18 cellular contexts compared by ENCODE assay signal in genomic region chr10:124049484-124049883, GRCh38. TPM values are rescaled to one million over a fixed set of nuclear protein-coding genes. Genes with fewer than 3 reads are reported as not detected.
DNase-seq lines count a peak whose midpoint lies in the region; ATAC-seq and TF ChIP-seq lines count a peak whose summit lies in the region.
"Had no signal": no experiment of that assay in that cellular context is flagged by ENCODE, and none has a peak within 500 bp of the region (broad histone marks: within the 10 kb centered on the region; RNA-seq: fewer than 3 reads in every experiment).

No MANE protein-coding gene starts in this region.

- H2BK5ac ChIP-seq in mesendoderm (ENCODE audit: low read length), result no peak overlapping the region

- no CpG with 5 or more reads among the region's 5 CpGs for WGBS in mesendoderm (ENCODE audit: extremely low coverage, insufficient coverage, low lambda C conversion rate)

- H2AK5ac ChIP-seq in mesendoderm (ENCODE audit: low read length), result no peak overlapping the region

- intact Hi-C loops in Caco-2 (cut with micrococcal nuclease; ENCODE audit: unreplicated experiment) (loop anchor here (2.0 kb wide), 1 partner anchor 43 kb away; the partner anchor contains the start of gene CHST15), Calu3 (cut with micrococcal nuclease; ENCODE audit: unreplicated experiment) (no loop called here)
- intact Hi-C loops in activated CD4-positive, alpha-beta T cell treated with anti-CD3 and anti-CD28 coated beads for 36 hours (cut with DNase I, micrococcal nuclease), result no loop called here

- H3K36me3 ChIP-seq in Caco-2 (ENCODE audit: control insufficient read depth, insufficient read depth, low read length) (no peaks in the 10 kb centered on the region; the same call in 1 of the 2 replicates), MG63 (no peaks in the 10 kb centered on the region), mesendoderm (ENCODE audit: control insufficient read depth, insufficient read depth, low read length) (no peaks in the 10 kb centered on the region), SJCRH30 (no peaks in the 10 kb centered on the region)

- CTCF ChIA-PET in Caco-2 (lab: Charles Lee), result interaction anchor here (0.6 to 1.3 kb wide), 3 partner anchors 43 to 340 kb away, joined by 3 to 6 read pairs (median 4); partner anchors contain the start of gene CHST15
- CTCF ChIA-PET in Calu3 (lab: Charles Lee), result no interaction called here
- CTCF ChIA-PET in activated CD4-positive, alpha-beta T cell treated with anti-CD3 and anti-CD28 coated beads for 36 hours (lab: Charles Lee), result interaction anchor here (1.4 kb wide), 1 partner anchor 55 kb away, joined by 3 read pairs; no protein-coding TSS in a partner anchor

- no peak overlapping the region for H3K56ac ChIP-seq in mesendoderm (ENCODE audit: low read length)

- no TSS peak for BruUV-seq in Caco-2 (replicated peaks; lab: Mats Ljungman, UMichigan)
- no TSS peak for BruUV-seq in Calu3 (replicated peaks; lab: Mats Ljungman, UMichigan)

- no peak overlapping the region for H3K27ac ChIP-seq in mesendoderm (ENCODE audit: low read depth, low read length)
- H3K27ac ChIP-seq in SJCRH30, result no peak overlapping the region

- peaks cover 4% of the 10 kb centered on the region for H3K79me1 ChIP-seq in mesendoderm (ENCODE audit: low read length)

- no peak for ATAC-seq in activated CD4-positive, alpha-beta T cell treated with anti-CD3 and anti-CD28 coated beads for 36 hours

- H3K9me3 Mint-ChIP-seq in Caco-2 (ENCODE audit: unreplicated experiment), result no peaks in the 10 kb centered on the region
- no peaks in the 10 kb centered on the region for H3K9me3 Mint-ChIP-seq in chondrocyte (ENCODE audit: low read depth)
- no peaks in the 10 kb centered on the region for H3K9me3 Mint-ChIP-seq in Calu3 (ENCODE audit: low read depth, unreplicated experiment)
- H3K9me3 Mint-ChIP-seq in activated CD4-positive, alpha-beta T cell treated with anti-CD3 and anti-CD28 coated beads for 36 hours (ENCODE audit: low read depth), result peaks cover 2% of the 10 kb centered on the region
- H3K9me3 Mint-ChIP-seq: activated CD4-positive, alpha-beta T cell treated with anti-CD3 and anti-CD28 coated beads, Interleukin-2, amount 10 ng/mL, durations not matched to agents 24 days and 14 days had no signal

- H3K9ac ChIP-seq in mesendoderm (ENCODE audit: low read length), result no peak overlapping the region

- TF ChIP-seq CTCF in Caco-2 (IDR thresholded peaks at IDR 0.05; ENCODE audit: insufficient read depth in 1 of 2, low read depth in 1 of 2, low read length in 1 of 2, severe bottlenecking in 1 of 2, unreplicated experiment in 1 of 2), result no peak
- no peak for TF ChIP-seq CTCF in chondrocyte (IDR thresholded peaks at IDR 0.05)
- TF ChIP-seq CTCF in Calu3 (IDR thresholded peaks at IDR 0.05; ENCODE audit: unreplicated experiment), result no peak

- H3K4me3 Mint-ChIP-seq in Caco-2 (ENCODE audit: unreplicated experiment), result no peak overlapping the region
- no peak overlapping the region for H3K4me3 Mint-ChIP-seq in chondrocyte (ENCODE audit: unreplicated experiment)
- no peak overlapping the region for H3K4me3 Mint-ChIP-seq in Calu3 (ENCODE audit: low read depth, unreplicated experiment)
- no peak overlapping the region for H3K4me3 Mint-ChIP-seq in activated CD4-positive, alpha-beta T cell treated with anti-CD3 and anti-CD28 coated beads for 36 hours
- H3K4me3 Mint-ChIP-seq: activated CD4-positive, alpha-beta T cell treated with anti-CD3 and anti-CD28 coated beads, Interleukin-2, amount 10 ng/mL, durations not matched to agents 24 days and 14 days; nephron had no signal

- no peak overlapping the region for H3K4ac ChIP-seq in mesendoderm (ENCODE audit: low read depth, low read length)

- H3K4me1 ChIP-seq in Caco-2, result peaks cover 20% of the 10 kb centered on the region; the same call in 1 of the 2 replicates
- peaks cover 6% of the 10 kb centered on the region for H3K4me1 ChIP-seq in mesendoderm (ENCODE audit: control insufficient read depth, low read depth, low read length)
- H3K4me1 ChIP-seq in SJCRH30, result no peaks in the 10 kb centered on the region

- H4K5ac ChIP-seq in mesendoderm (ENCODE audit: low read length), result no peak overlapping the region

- H3K4me3 ChIP-seq in Caco-2 (ENCODE audit: low read depth, low read length) (no peak overlapping the region), MG63 (no peak overlapping the region), mesendoderm (ENCODE audit: low read length) (no peak overlapping the region), SJCRH30 (no peak overlapping the region)

- H3K4me1 Mint-ChIP-seq in Caco-2 (ENCODE audit: low read depth, unreplicated experiment) (no peaks in the 10 kb centered on the region), chondrocyte (ENCODE audit: low read depth) (peaks cover 37% of the 10 kb centered on the region), Calu3 (ENCODE audit: low read depth, unreplicated experiment) (peaks cover 8% of the 10 kb centered on the region)
- no peaks in the 10 kb centered on the region for H3K4me1 Mint-ChIP-seq in activated CD4-positive, alpha-beta T cell treated with anti-CD3 and anti-CD28 coated beads for 36 hours
- H3K4me1 Mint-ChIP-seq: activated CD4-positive, alpha-beta T cell treated with anti-CD3 and anti-CD28 coated beads, Interleukin-2, amount 10 ng/mL, durations not matched to agents 24 days and 14 days had no signal

- peaks cover 10% of the 10 kb centered on the region for H3K36me3 Mint-ChIP-seq in Caco-2 (ENCODE audit: insufficient read depth, unreplicated experiment)
- peaks cover 9% of the 10 kb centered on the region for H3K36me3 Mint-ChIP-seq in chondrocyte (ENCODE audit: low read depth)
- peaks cover 14% of the 10 kb centered on the region for H3K36me3 Mint-ChIP-seq in Calu3 (ENCODE audit: insufficient read depth, unreplicated experiment)
- no peaks in the 10 kb centered on the region for H3K36me3 Mint-ChIP-seq in activated CD4-positive, alpha-beta T cell treated with anti-CD3 and anti-CD28 coated beads for 36 hours (ENCODE audit: low read depth)

- H3K18ac ChIP-seq in mesendoderm (ENCODE audit: low read length), result no peak overlapping the region

- H3K27ac Mint-ChIP-seq in Caco-2 (ENCODE audit: unreplicated experiment) (peak overlapping the region; percentile 19), chondrocyte (ENCODE audit: unreplicated experiment) (peak overlapping the region; percentile 52), Calu3 (ENCODE audit: unreplicated experiment) (no peak overlapping the region)
- no peak overlapping the region for H3K27ac Mint-ChIP-seq in activated CD4-positive, alpha-beta T cell treated with anti-CD3 and anti-CD28 coated beads for 36 hours
- H3K27ac Mint-ChIP-seq: activated CD4-positive, alpha-beta T cell treated with anti-CD3 and anti-CD28 coated beads, Interleukin-2, amount 10 ng/mL, durations not matched to agents 24 days and 14 days had no signal

- H2BK15ac ChIP-seq in mesendoderm (replicated peaks; ENCODE audit: low read depth), result no peak overlapping the region

- no peaks in the 10 kb centered on the region for H3K27me3 ChIP-seq in Caco-2 (replicated peaks; ENCODE audit: control insufficient read depth, insufficient read depth, low read length)
- no peaks in the 10 kb centered on the region for H3K27me3 ChIP-seq in MG63
- no peaks in the 10 kb centered on the region for H3K27me3 ChIP-seq in mesendoderm (ENCODE audit: insufficient read depth, low read length, poor library complexity)
- H3K27me3 ChIP-seq in SJCRH30, result no peaks in the 10 kb centered on the region
- H3K27me3 ChIP-seq: right lobe of liver had no signal

- POLR2A ChIA-PET in Caco-2 (lab: Charles Lee), result no interaction called here
- POLR2A ChIA-PET in activated CD4-positive, alpha-beta T cell treated with anti-CD3 and anti-CD28 coated beads for 36 hours (lab: Charles Lee), result no interaction called here

- no peak overlapping the region for H4K8ac ChIP-seq in mesendoderm (ENCODE audit: low read depth, low read length)

- H3K27me3 Mint-ChIP-seq in Caco-2 (ENCODE audit: insufficient read depth, unreplicated experiment), result no peaks in the 10 kb centered on the region
- no peaks in the 10 kb centered on the region for H3K27me3 Mint-ChIP-seq in chondrocyte (ENCODE audit: low read depth)
- no peaks in the 10 kb centered on the region for H3K27me3 Mint-ChIP-seq in Calu3 (ENCODE audit: unreplicated experiment)
- peaks cover 2% of the 10 kb centered on the region for H3K27me3 Mint-ChIP-seq in activated CD4-positive, alpha-beta T cell treated with anti-CD3 and anti-CD28 coated beads for 36 hours

- peaks cover 1% of the 10 kb centered on the region for H3K79me2 ChIP-seq in mesendoderm (ENCODE audit: control insufficient read depth, insufficient read depth, low read length)

- no peak overlapping the region for H3K4me2 ChIP-seq in mesendoderm (ENCODE audit: low read length)

- H2BK120ac ChIP-seq in mesendoderm (ENCODE audit: low read depth, low read length), result no peak overlapping the region

- no peaks in the 10 kb centered on the region for H3K9me3 ChIP-seq in Caco-2
- no peaks in the 10 kb centered on the region for H3K9me3 ChIP-seq in MG63
- no peaks in the 10 kb centered on the region for H3K9me3 ChIP-seq in SJCRH30 (replicated peaks)
- H3K9me3 ChIP-seq: right lobe of liver had no signal

- no peak for DNase-seq in Caco-2
- DNase-seq in MG63, result peak; percentile 47
- peak; percentile 15 for DNase-seq in chondrocyte (ENCODE audit: low spot score)
- peak; percentile 19 for DNase-seq in mesendoderm
- DNase-seq in Calu3, result no peak
- DNase-seq in activated CD4-positive, alpha-beta T cell treated with anti-CD3 and anti-CD28 coated beads for 36 hours, result no peak
- no peak for DNase-seq in SJCRH30
- no peak for DNase-seq in HUDEP-2 (lab: John Stamatoyannopoulos, UW; ENCODE audit: unreplicated experiment in 76 of 76)
- DNase-seq: activated CD4-positive, alpha-beta T cell treated with anti-CD3 and anti-CD28 coated beads, Interleukin-2, amount 10 ng/mL, durations not matched to agents 24 days and 14 days; activated T-cell treated with anti-CD3 and anti-CD28 coated beads, Interleukin-2, amount 50 U/mL, for 1 hour; cortex of kidney; DMS 273 treated with DMSO at 0.1 percent for 48 hours; hypothalamus; NCI-H2107; NCI-H774; stimulated activated CD4-positive, alpha-beta T cell treated with anti-CD3 and anti-CD28 coated beads, Interleukin-4, amount 100 ng/mL, for 4 hours had no signal

- no peak overlapping the region for H3K23ac ChIP-seq in mesendoderm (ENCODE audit: low read length)

RNA-seq across cellular contexts. Expression of gene CHST15, which starts 43.9 kb away (rescaled TPM):
- total RNA-seq in Caco-2 (2022), result 26.1 and 26.7 TPM in 2 replicates
- total RNA-seq in MG63 (2014; rRNA removed; shearing (Covaris generic); ENCODE audit: low replicate concordance), result 6.1 and 9.8 TPM in 2 replicates
- 26.1 to 43.8 TPM (median 42.8 TPM) in 3 replicates for total RNA-seq in chondrocyte
- 12.6 TPM for polyA plus RNA-seq in mesendoderm (2013, experiment 1 of 2)
- 12.3 TPM for polyA plus RNA-seq in mesendoderm (2013, experiment 2 of 2)
- 18.3 and 19.3 TPM in 2 replicates for total RNA-seq in Calu3 (2022)
- under 1 TPM; 0.40 to 0.43 TPM for total RNA-seq in activated CD4-positive, alpha-beta T cell treated with anti-CD3 and anti-CD28 coated beads for 36 hours
- 2.2 and 2.8 TPM in 2 replicates for total RNA-seq in SJCRH30 (2014; rRNA removed; shearing (Covaris generic))

Comparison
In these comparisons a context has a peak if more than half of its experiments do, and no peak if none do; other contexts are left out.
1. DNase-seq: peak in MG63 (single experiment), chondrocyte (single experiment) and mesendoderm (single experiment); none in Caco-2 (0 of 2), Calu3 (single experiment), activated CD4-positive, alpha-beta T cell treated with anti-CD3 and anti-CD28 coated beads for 36 hours (single experiment), SJCRH30 (0 of 2) and HUDEP-2 (0 of 76).
2. H3K27ac Mint-ChIP-seq: peak in Caco-2 (single experiment) and chondrocyte (single experiment); none in Calu3 (single experiment) and activated CD4-positive, alpha-beta T cell treated with anti-CD3 and anti-CD28 coated beads for 36 hours (single experiment).